ENCODE assay signal across 9 cellular contexts in the genomic region with DNA sequence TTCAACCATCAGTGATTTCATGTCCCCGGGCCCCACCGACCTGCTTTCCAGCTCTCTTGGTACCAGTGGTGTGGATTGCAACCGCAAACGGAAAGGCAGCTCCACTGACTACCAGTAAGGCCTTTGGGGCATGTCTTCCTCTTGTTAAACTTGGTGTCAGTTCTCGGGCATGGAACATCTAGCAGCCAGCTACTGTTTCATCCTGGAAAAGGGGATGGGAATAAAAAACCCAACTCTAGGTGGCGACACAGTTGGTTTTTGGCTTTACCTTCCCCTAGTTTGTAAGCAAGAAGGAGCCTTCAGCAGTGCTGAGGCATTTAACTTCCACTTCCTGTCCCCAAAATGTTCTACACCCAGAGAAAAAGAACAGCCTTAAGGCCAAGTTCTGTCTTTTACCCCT.
DNase-seq lines count a peak whose midpoint lies in the region; ATAC-seq and TF ChIP-seq lines count a peak whose summit lies in the region.
"Had no signal": no experiment of that assay in that cellular context is flagged by ENCODE, and none has a peak within 500 bp of the region (broad histone marks: within the 10 kb centered on the region; RNA-seq: fewer than 3 reads in every experiment).

No MANE protein-coding gene starts in this region.

- no peaks in the 10 kb centered on the region for H3K9me3 ChIP-seq in endodermal cell (ENCODE audit: control insufficient read depth, low read length)

- POLR2A ChIA-PET in activated CD8-positive, alpha-beta T cell treated with anti-CD3 and anti-CD28 coated beads for 36 hours (lab: Charles Lee), result interaction anchor here (0.7 kb wide), 1 partner anchor 21 kb away, joined by 3 read pairs; no protein-coding TSS in a partner anchor
- POLR2A ChIA-PET in activated CD8-positive, alpha-beta T cell treated with anti-CD3 and anti-CD28 coated beads, Interleukin-2, amount 10 ng/mL, durations not matched to agents 7 days and 5 days (lab: Charles Lee), result no interaction called here

- DNase-seq in activated CD8-positive, alpha-beta T cell treated with anti-CD3 and anti-CD28 coated beads for 36 hours, result no peak
- no peak for DNase-seq in activated CD8-positive, alpha-beta T cell treated with anti-CD3 and anti-CD28 coated beads, Interleukin-2, amount 10 ng/mL, durations not matched to agents 7 days and 5 days
- DNase-seq in NCI-H526 treated with DMSO at 0.1 percent for 48 hours (lab: John Stamatoyannopoulos, UW) (peak; percentile 12), endodermal cell (peak; percentile 85), retinal pigment epithelial cell (ENCODE audit: low read depth) (no peak), DMS79 treated with DMSO at 0.1 percent for 48 hours (lab: John Stamatoyannopoulos, UW) (no peak)
- DNase-seq: CD8-positive, alpha-beta memory T cell had no signal

- ATAC-seq in activated CD8-positive, alpha-beta T cell treated with anti-CD3 and anti-CD28 coated beads for 36 hours, result no peak
- ATAC-seq in activated CD8-positive, alpha-beta T cell treated with anti-CD3 and anti-CD28 coated beads, Interleukin-2, amount 10 ng/mL, durations not matched to agents 7 days and 5 days, result no peak
- ATAC-seq in GM19328 (IDR thresholded peaks at IDR 0.05; ENCODE audit: unreplicated experiment) (no peak), HG03159 (IDR thresholded peaks at IDR 0.05; ENCODE audit: unreplicated experiment) (no peak)

- peak; percentile 17 for TF ChIP-seq CTCF in activated CD8-positive, alpha-beta T cell treated with anti-CD3 and anti-CD28 coated beads for 36 hours (IDR thresholded peaks at IDR 0.05)
- TF ChIP-seq CTCF in endodermal cell (conservative IDR thresholded peaks at IDR 0.05), result peak; percentile 75
- TF ChIP-seq CTCF in retinal pigment epithelial cell (conservative IDR thresholded peaks at IDR 0.05; ENCODE audit: low read depth, low read length), result peak; percentile 43

- CTCF ChIA-PET in activated CD8-positive, alpha-beta T cell treated with anti-CD3 and anti-CD28 coated beads for 36 hours (lab: Charles Lee), result interaction anchor here (0.7 to 3.2 kb wide), 9 partner anchors 9 to 391 kb away, joined by 3 to 19 read pairs (median 3); no protein-coding TSS in a partner anchor
- CTCF ChIA-PET in activated CD8-positive, alpha-beta T cell treated with anti-CD3 and anti-CD28 coated beads, Interleukin-2, amount 10 ng/mL, durations not matched to agents 7 days and 5 days (lab: Charles Lee), result interaction anchor here (1.0 to 3.7 kb wide), 5 partner anchors 11 to 144 kb away, joined by 3 to 12 read pairs (median 5); a partner anchor contains a TSS

- peaks cover 1% of the 10 kb centered on the region for H3K4me1 Mint-ChIP-seq in activated CD8-positive, alpha-beta T cell treated with anti-CD3 and anti-CD28 coated beads for 36 hours (ENCODE audit: low read depth)
- H3K4me1 Mint-ChIP-seq in activated CD8-positive, alpha-beta T cell treated with anti-CD3 and anti-CD28 coated beads, Interleukin-2, amount 10 ng/mL, durations not matched to agents 7 days and 5 days (ENCODE audit: low read depth), result no peaks in the 10 kb centered on the region
- no peaks in the 10 kb centered on the region for H3K4me1 Mint-ChIP-seq in endodermal cell

- H3K4me3 ChIP-seq in endodermal cell (ENCODE audit: low read length), result no peak overlapping the region
- no peak overlapping the region for H3K4me3 ChIP-seq in retinal pigment epithelial cell (ENCODE audit: low read length)

- H3K36me3 Mint-ChIP-seq in activated CD8-positive, alpha-beta T cell treated with anti-CD3 and anti-CD28 coated beads for 36 hours (ENCODE audit: low read depth), result peaks cover 1% of the 10 kb centered on the region
- peaks cover 43% of the 10 kb centered on the region for H3K36me3 Mint-ChIP-seq in activated CD8-positive, alpha-beta T cell treated with anti-CD3 and anti-CD28 coated beads, Interleukin-2, amount 10 ng/mL, durations not matched to agents 7 days and 5 days (ENCODE audit: low read depth)
- H3K36me3 Mint-ChIP-seq in endodermal cell (ENCODE audit: low read depth), result no peaks in the 10 kb centered on the region

- H3K27ac Mint-ChIP-seq in activated CD8-positive, alpha-beta T cell treated with anti-CD3 and anti-CD28 coated beads for 36 hours, result no peak overlapping the region
- no peak overlapping the region for H3K27ac Mint-ChIP-seq in activated CD8-positive, alpha-beta T cell treated with anti-CD3 and anti-CD28 coated beads, Interleukin-2, amount 10 ng/mL, durations not matched to agents 7 days and 5 days
- peak overlapping the region; percentile 39 for H3K27ac Mint-ChIP-seq in endodermal cell

- no peak overlapping the region for H3K27ac ChIP-seq in endodermal cell (ENCODE audit: low read depth, low read length)

- no peaks in the 10 kb centered on the region for H3K27me3 Mint-ChIP-seq in activated CD8-positive, alpha-beta T cell treated with anti-CD3 and anti-CD28 coated beads for 36 hours
- H3K27me3 Mint-ChIP-seq in activated CD8-positive, alpha-beta T cell treated with anti-CD3 and anti-CD28 coated beads, Interleukin-2, amount 10 ng/mL, durations not matched to agents 7 days and 5 days (ENCODE audit: low read depth), result no peaks in the 10 kb centered on the region
- H3K27me3 Mint-ChIP-seq in endodermal cell (ENCODE audit: insufficient read depth), result no peaks in the 10 kb centered on the region
- H3K27me3 Mint-ChIP-seq: CD8-positive, alpha-beta memory T cell had no signal

- no peaks in the 10 kb centered on the region for H3K9me3 Mint-ChIP-seq in activated CD8-positive, alpha-beta T cell treated with anti-CD3 and anti-CD28 coated beads for 36 hours
- no peaks in the 10 kb centered on the region for H3K9me3 Mint-ChIP-seq in activated CD8-positive, alpha-beta T cell treated with anti-CD3 and anti-CD28 coated beads, Interleukin-2, amount 10 ng/mL, durations not matched to agents 7 days and 5 days (ENCODE audit: insufficient read depth)
- H3K9me3 Mint-ChIP-seq in endodermal cell, result no peaks in the 10 kb centered on the region
- H3K9me3 Mint-ChIP-seq: CD8-positive, alpha-beta memory T cell had no signal

- no peaks in the 10 kb centered on the region for H3K4me1 ChIP-seq in endodermal cell (ENCODE audit: control insufficient read depth, insufficient read depth, low read length)

- H3K36me3 ChIP-seq in endodermal cell (ENCODE audit: control insufficient read depth, insufficient read depth, low read length), result no peaks in the 10 kb centered on the region

- intact Hi-C loops in activated CD8-positive, alpha-beta T cell treated with anti-CD3 and anti-CD28 coated beads for 36 hours (cut with micrococcal nuclease), result no loop called here

- WGBS in endodermal cell (ENCODE audit: insufficient coverage in 1 of 2, insufficient read length in 1 of 2), 2 experiments, result 72 to 81% methylated on average over 6 of the region's 6 CpGs

- H3K4me3 Mint-ChIP-seq in activated CD8-positive, alpha-beta T cell treated with anti-CD3 and anti-CD28 coated beads for 36 hours, result no peak overlapping the region
- no peak overlapping the region for H3K4me3 Mint-ChIP-seq in activated CD8-positive, alpha-beta T cell treated with anti-CD3 and anti-CD28 coated beads, Interleukin-2, amount 10 ng/mL, durations not matched to agents 7 days and 5 days
- H3K4me3 Mint-ChIP-seq in endodermal cell, result no peak overlapping the region
- H3K4me3 Mint-ChIP-seq: CD8-positive, alpha-beta memory T cell had no signal

- H3K27me3 ChIP-seq in endodermal cell (ENCODE audit: control insufficient read depth, insufficient read depth, low read length, poor library complexity, severe bottlenecking), result no peaks in the 10 kb centered on the region

- H3K9ac ChIP-seq in endodermal cell (ENCODE audit: extremely low read depth, low read length, poor library complexity, severe bottlenecking), result no peak overlapping the region

Comparison
In these comparisons a context has a peak if more than half of its experiments do, and no peak if none do; other contexts are left out.
1. DNase-seq: peak in NCI-H526 treated with DMSO at 0.1 percent for 48 hours (single experiment) and endodermal cell (single experiment); none in activated CD8-positive, alpha-beta T cell treated with anti-CD3 and anti-CD28 coated beads for 36 hours (single experiment), activated CD8-positive, alpha-beta T cell treated with anti-CD3 and anti-CD28 coated beads, Interleukin-2, amount 10 ng/mL, durations not matched to agents 7 days and 5 days (single experiment), retinal pigment epithelial cell (single experiment) and DMS79 treated with DMSO at 0.1 percent for 48 hours (single experiment).
2. CTCF ChIP-seq: peak in every context shown above with its lines; median percentile 75 in endodermal cell; 43 in retinal pigment epithelial cell; 17 in activated CD8-positive, alpha-beta T cell treated with anti-CD3 and anti-CD28 coated beads for 36 hours.